1 cellular context compared by ENCODE assay signal in genomic region chr2:89833116-89833779, GRCh38.
A peak's percentile ranks its signal among the peaks of the same experiment; 100 is the strongest.
TF ChIP-seq lines count a peak whose summit lies in the region.

No MANE protein-coding gene starts in this region.

TF ChIP-seq in HepG2, 621 proteins besides CTCF, POLR2A, EP300 and RAD21 (continued from another document):
- TF ChIP-seq DMTF1 (CRISPR knock-in tag; IDR thresholded peaks at IDR 0.05) (no peak), RARG (CRISPR knock-in tag; IDR thresholded peaks at IDR 0.05; ENCODE audit: low read depth) (no peak), TRIM22 (IDR thresholded peaks at IDR 0.05) (0 out of 2 replicates have a peak, but pooled peaks have one; percentile 11), FOXA1 (IDR thresholded peaks at IDR 0.05) (peak; percentile 20; the same call in 1 of the 2 replicates), FOXA1 (CRISPR knock-in tag; IDR thresholded peaks at IDR 0.05) (no peak), LCORL (IDR thresholded peaks at IDR 0.05) (no peak), LCORL (CRISPR knock-in tag; IDR thresholded peaks at IDR 0.05) (no peak), HNRNPL (IDR thresholded peaks at IDR 0.05; ENCODE audit: low read depth, low read length) (no peak)
